Comparison of ENCODE assay signal across 13 cellular contexts in the genomic region with DNA sequence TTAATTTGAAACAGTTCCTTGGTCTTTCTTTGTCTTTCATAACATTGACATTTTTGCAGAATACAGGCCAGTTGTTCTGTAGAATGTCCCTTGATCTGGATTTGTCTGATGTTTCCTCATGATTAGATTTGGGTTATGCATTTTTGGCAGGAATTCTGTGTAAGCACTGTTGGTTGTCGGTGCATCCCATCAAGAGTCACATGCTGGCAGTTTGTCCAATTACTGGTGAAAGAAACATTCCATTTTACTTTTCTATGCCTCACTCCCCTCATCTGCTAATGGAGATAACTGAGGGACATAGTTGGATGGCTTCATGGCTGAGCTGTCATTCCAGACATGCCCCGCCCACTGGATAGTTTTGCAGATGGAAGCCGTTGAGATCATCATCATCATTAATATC. TPM values are rescaled to one million over a fixed set of nuclear protein-coding genes. Genes with fewer than 3 reads are reported as not detected.
A peak's percentile ranks its signal among the peaks of the same experiment; 100 is the strongest.
DNase-seq lines count a peak whose midpoint lies in the region; TF ChIP-seq lines count a peak whose summit lies in the region.
"Had no signal": no experiment of that assay in that cellular context is flagged by ENCODE, and none has a peak within 500 bp of the region (broad histone marks: within the 10 kb centered on the region; RNA-seq: fewer than 3 reads in every experiment).

No MANE protein-coding gene starts in this region.

- no peaks in the 10 kb centered on the region for H3K4me1 Mint-ChIP-seq in T-helper 2 cell treated with Interferon-gamma antibody and Interleukin-4, amounts not matched to agents 5 μg/mL and 100 μg/mL, for 36 hours (ENCODE audit: low read depth)
- H3K4me1 Mint-ChIP-seq: CD4-positive, CD25-positive, alpha-beta regulatory T cell had no signal

- no peaks in the 10 kb centered on the region for H4K20me1 ChIP-seq in SK-N-SH (ENCODE audit: insufficient read depth)
- H4K20me1 ChIP-seq: BLaER1 treated with 17β-estradiol and CSF1 and Interleukin-3, amounts not matched to agents 10 nM and 100 nM had no signal

- TF ChIP-seq EP300 in SK-N-SH (IDR thresholded peaks at IDR 0.05; ENCODE audit: borderline replicate concordance in 1 of 2, low read depth in 1 of 2, low read length in 1 of 2): 0 out of 4 replicates have a peak, but pooled peaks of 1 of the 2 experiments have one; percentile 19

- TF ChIP-seq RAD21 in SK-N-SH (IDR thresholded peaks at IDR 0.05; ENCODE audit: low read length): no peak

- no peaks in the 10 kb centered on the region for H3K9me2 ChIP-seq in SK-N-SH

- no peak for TF ChIP-seq CTCF in AG10803 (conservative IDR thresholded peaks at IDR 0.05; ENCODE audit: low read length)
- TF ChIP-seq CTCF in SK-N-SH (IDR thresholded peaks at IDR 0.05): no peak
- no peak for TF ChIP-seq CTCF in fibroblast of the aortic adventitia (IDR thresholded peaks at IDR 0.05; ENCODE audit: insufficient read depth, low read length)

- peaks cover 0 to 5% of the 10 kb centered on the region in 2 experiments; a peak in 2 of 4 replicates for H3K4me1 ChIP-seq in SK-N-SH (ENCODE audit: control insufficient read depth in 1 of 2, insufficient read depth in 2 of 2, low read depth in 1 of 2, low read length in 1 of 2)
- H3K4me1 ChIP-seq: HAP-1 had no signal

- H2AFZ ChIP-seq in SK-N-SH (ENCODE audit: low read depth): no peak overlapping the region

- peaks cover 7% of the 10 kb centered on the region; the same call in 1 of the 2 replicates for H3K27me3 ChIP-seq in SK-N-SH (ENCODE audit: insufficient read depth)
- H3K27me3 ChIP-seq: BLaER1 treated with 17β-estradiol and CSF1 and Interleukin-3, amounts not matched to agents 10 nM and 100 nM had no signal

- H3K9me3 ChIP-seq in SK-N-SH: no peaks in the 10 kb centered on the region
- H3K9me3 ChIP-seq: HAP-1 had no signal

- no peaks in the 10 kb centered on the region for H3K9me3 Mint-ChIP-seq in T-helper 2 cell treated with Interferon-gamma antibody and Interleukin-4, amounts not matched to agents 5 μg/mL and 100 μg/mL, for 36 hours

- CTCF ChIA-PET in SK-N-SH (lab: Yijun Ruan, JAX): no interaction called here

- H3K79me2 ChIP-seq in SK-N-SH (ENCODE audit: insufficient read depth): no peaks in the 10 kb centered on the region

- H3K4me2 ChIP-seq in SK-N-SH: no peak overlapping the region
- H3K4me2 ChIP-seq: BLaER1 treated with 17β-estradiol and CSF1 and Interleukin-3, amounts not matched to agents 10 nM and 100 nM had no signal

- WGBS in SK-N-SH (ENCODE audit: low lambda C conversion rate): 47% methylated on average over 3 of the region's 3 CpGs

- no peak overlapping the region for H3K27ac ChIP-seq in SK-N-SH (ENCODE audit: low read depth in 2 of 2, low read length in 1 of 2)
- H3K27ac ChIP-seq: 22Rv1; BLaER1 treated with 17β-estradiol and CSF1 and Interleukin-3, amounts not matched to agents 10 nM and 100 nM had no signal

- H3K9ac ChIP-seq in SK-N-SH: no peak overlapping the region
- H3K9ac ChIP-seq: BLaER1 treated with 17β-estradiol and CSF1 and Interleukin-3, amounts not matched to agents 10 nM and 100 nM had no signal

- H3K4me3 ChIP-seq in AG10803 (ENCODE audit: low read length) (no peak overlapping the region), SK-N-SH (ENCODE audit: low read depth in 2 of 2, low read length in 1 of 2) (no peak overlapping the region), fibroblast of the aortic adventitia (ENCODE audit: low read depth, low read length) (no peak overlapping the region)
- H3K4me3 ChIP-seq: BLaER1 treated with 17β-estradiol and CSF1 and Interleukin-3, amounts not matched to agents 10 nM and 100 nM; HAP-1 had no signal

- H3K36me3 Mint-ChIP-seq in T-helper 2 cell treated with Interferon-gamma antibody and Interleukin-4, amounts not matched to agents 5 μg/mL and 100 μg/mL, for 36 hours (ENCODE audit: low read depth): no peaks in the 10 kb centered on the region
- H3K36me3 Mint-ChIP-seq: CD4-positive, CD25-positive, alpha-beta regulatory T cell had no signal

- H3K36me3 ChIP-seq in SK-N-SH (replicated peaks in 1 of 2; ENCODE audit: control insufficient read depth in 1 of 2, insufficient read depth in 2 of 2, low read length in 1 of 2): no peaks in the 10 kb centered on the region
- H3K36me3 ChIP-seq: BLaER1 treated with 17β-estradiol and CSF1 and Interleukin-3, amounts not matched to agents 10 nM and 100 nM; HAP-1 had no signal

- H3F3A ChIP-seq in SK-N-SH (replicated peaks; ENCODE audit: insufficient read depth): no peaks in the 10 kb centered on the region

- POLR2A ChIA-PET in SK-N-SH (lab: Yijun Ruan, JAX): interaction anchor here (0.6 kb wide), 1 partner anchor 127 kb away, joined by 4 read pairs; no protein-coding TSS in a partner anchor

- H3K27me3 Mint-ChIP-seq in T-helper 2 cell treated with Interferon-gamma antibody and Interleukin-4, amounts not matched to agents 5 μg/mL and 100 μg/mL, for 36 hours (ENCODE audit: low read depth): peaks cover 2% of the 10 kb centered on the region

- no peak overlapping the region for H3K4me3 Mint-ChIP-seq in T-helper 2 cell treated with Interferon-gamma antibody and Interleukin-4, amounts not matched to agents 5 μg/mL and 100 μg/mL, for 36 hours
- H3K4me3 Mint-ChIP-seq: CD4-positive, CD25-positive, alpha-beta regulatory T cell had no signal

- peak; percentile 49 for DNase-seq in AG10803 (ENCODE audit: low read depth)
- peak; percentile 48 for DNase-seq in SK-N-SH
- DNase-seq in astrocyte of the hippocampus (ENCODE audit: low read depth, low spot score): peak; percentile 85
- peak; percentile 48 for DNase-seq in fibroblast of the aortic adventitia (ENCODE audit: low read depth)
- no peak for DNase-seq in OCI-M1 (lab: John Stamatoyannopoulos, UW)
- no peak for DNase-seq in T-helper 2 cell treated with Interferon-gamma antibody and Interleukin-4, amounts not matched to agents 5 μg/mL and 100 μg/mL, for 36 hours (ENCODE audit: low spot score)
- DNase-seq in DMS79 treated with DMSO at 0.1 percent for 48 hours (lab: John Stamatoyannopoulos, UW): no peak
- no peak for DNase-seq in NOMO-1 treated with DMSO at 0.1 percent for 48 hours (lab: John Stamatoyannopoulos, UW; ENCODE audit: unreplicated experiment)
- DNase-seq: CD4-positive, CD25-positive, alpha-beta regulatory T cell; DMS53 had no signal

- H3K27ac Mint-ChIP-seq in T-helper 2 cell treated with Interferon-gamma antibody and Interleukin-4, amounts not matched to agents 5 μg/mL and 100 μg/mL, for 36 hours: no peak overlapping the region
- H3K27ac Mint-ChIP-seq: CD4-positive, CD25-positive, alpha-beta regulatory T cell had no signal

TF ChIP-seq in SK-N-SH, 30 proteins besides CTCF, POLR2A, EP300 and RAD21:
- TF ChIP-seq MXI1 (IDR thresholded peaks at IDR 0.05; ENCODE audit: low read depth, low read length) (peak; percentile 55; the same call in 1 of the 2 replicates), SIN3A (IDR thresholded peaks at IDR 0.05; ENCODE audit: borderline replicate concordance, low read depth, low read length) (no peak), FOXJ3 (CRISPR knock-in tag; IDR thresholded peaks at IDR 0.05) (no peak)
- TF ChIP-seq, protein P1, sequence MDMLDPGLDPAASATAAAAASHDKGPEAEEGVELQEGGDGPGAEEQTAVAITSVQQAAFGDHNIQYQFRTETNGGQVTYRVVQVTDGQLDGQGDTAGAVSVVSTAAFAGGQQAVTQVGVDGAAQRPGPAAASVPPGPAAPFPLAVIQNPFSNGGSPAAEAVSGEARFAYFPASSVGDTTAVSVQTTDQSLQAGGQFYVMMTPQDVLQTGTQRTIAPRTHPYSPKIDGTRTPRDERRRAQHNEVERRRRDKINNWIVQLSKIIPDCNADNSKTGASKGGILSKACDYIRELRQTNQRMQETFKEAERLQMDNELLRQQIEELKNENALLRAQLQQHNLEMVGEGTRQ (IDR thresholded peaks at IDR 0.05; ENCODE audit: borderline replicate concordance, low read depth, low read length): peak; percentile 41; the same call in 1 of the 2 replicates
- TF ChIP-seq, protein P2, sequence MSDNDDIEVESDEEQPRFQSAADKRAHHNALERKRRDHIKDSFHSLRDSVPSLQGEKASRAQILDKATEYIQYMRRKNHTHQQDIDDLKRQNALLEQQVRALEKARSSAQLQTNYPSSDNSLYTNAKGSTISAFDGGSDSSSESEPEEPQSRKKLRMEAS (IDR thresholded peaks at IDR 0.05; ENCODE audit: low read depth): no peak

RNA-seq across cellular contexts. Expression of a gene that starts 7.6 kb away (rescaled TPM):
- 5.0 and 6.2 TPM in 2 replicates for polyA plus RNA-seq in SK-N-SH (2012; rRNA removed)
- 3.0 and 4.1 TPM in 2 replicates for polyA plus RNA-seq in SK-N-SH (2012; cell fraction: cytosol; rRNA removed)
- 12.1 and 12.9 TPM in 2 replicates for polyA plus RNA-seq in SK-N-SH (2012; cell fraction: nucleus; rRNA removed)
- total RNA-seq in fibroblast of the aortic adventitia (ENCODE audit: low replicate concordance): 5.8 and 13.6 TPM in 2 replicates
- polyA plus RNA-seq: CD4-positive, CD25-positive, alpha-beta regulatory T cell had no signal

Comparison
In these comparisons a context has a peak if more than half of its experiments do, and no peak if none do; other contexts are left out.
1. DNase-seq: peak in AG10803 (single experiment), SK-N-SH (single experiment), astrocyte of the hippocampus (single experiment) and fibroblast of the aortic adventitia (single experiment); none in OCI-M1 (single experiment), T-helper 2 cell treated with Interferon-gamma antibody and Interleukin-4, amounts not matched to agents 5 μg/mL and 100 μg/mL, for 36 hours (single experiment), DMS79 treated with DMSO at 0.1 percent for 48 hours (single experiment) and NOMO-1 treated with DMSO at 0.1 percent for 48 hours (single experiment).